In genomic region chr12:47271800-47272230, GRCh38 we compare ENCODE assay signal across 14 cellular contexts.
DNase-seq lines count a peak whose midpoint lies in the region; ATAC-seq and TF ChIP-seq lines count a peak whose summit lies in the region.
"Had no signal": no experiment of that assay in that cellular context is flagged by ENCODE, and none has a peak within 500 bp of the region (broad histone marks: within the 10 kb centered on the region; RNA-seq: fewer than 3 reads in every experiment).

No MANE protein-coding gene starts in this region.

- H3K27me3 Mint-ChIP-seq in activated T-cell treated with anti-CD3 and anti-CD28 coated beads, Interleukin-2, amount 50 U/mL, for 72 hours (ENCODE audit: low read depth): no peaks in the 10 kb centered on the region
- H3K27me3 Mint-ChIP-seq in MCF 10A (ENCODE audit: insufficient read depth, unreplicated experiment): no peaks in the 10 kb centered on the region

- no peak for ATAC-seq in activated T-cell treated with anti-CD3 and anti-CD28 coated beads, Interleukin-2, amount 50 U/mL, for 72 hours (replicated peaks in 1 of 2)
- ATAC-seq in stimulated activated effector memory CD8-positive, alpha-beta T cell treated with anti-CD3 and anti-CD28 coated beads, Interleukin-12 subunit alpha, Interleukin-12 subunit beta, amount 100 ng/mL, for 72 hours: no peak
- ATAC-seq in GM18511 (IDR thresholded peaks at IDR 0.05; ENCODE audit: unreplicated experiment): no peak

- peaks cover 2 to 3% of the 10 kb centered on the region in 2 donors for H3K9me3 Mint-ChIP-seq in activated T-cell treated with anti-CD3 and anti-CD28 coated beads, Interleukin-2, amount 50 U/mL, for 72 hours
- peaks cover 19% of the 10 kb centered on the region for H3K9me3 Mint-ChIP-seq in MCF 10A (ENCODE audit: unreplicated experiment)
- no peaks in the 10 kb centered on the region for H3K9me3 Mint-ChIP-seq in stimulated activated effector memory CD8-positive, alpha-beta T cell treated with anti-CD3 and anti-CD28 coated beads, Interleukin-12 subunit alpha, Interleukin-12 subunit beta, amount 100 ng/mL, for 72 hours

- H3K36me3 Mint-ChIP-seq in activated T-cell treated with anti-CD3 and anti-CD28 coated beads, Interleukin-2, amount 50 U/mL, for 72 hours (ENCODE audit: insufficient read depth in 2 of 2): peaks cover 2 to 5% of the 10 kb centered on the region in 2 donors
- no peaks in the 10 kb centered on the region for H3K36me3 Mint-ChIP-seq in MCF 10A (ENCODE audit: insufficient read depth, unreplicated experiment)
- no peaks in the 10 kb centered on the region for H3K36me3 Mint-ChIP-seq in stimulated activated effector memory CD8-positive, alpha-beta T cell treated with anti-CD3 and anti-CD28 coated beads, Interleukin-12 subunit alpha, Interleukin-12 subunit beta, amount 100 ng/mL, for 72 hours

- no TSS peak for BruUV-seq in MCF 10A (replicated peaks; lab: Mats Ljungman, UMichigan)

- no peak for DNase-seq in activated T-cell treated with anti-CD3 and anti-CD28 coated beads, Interleukin-2, amount 50 U/mL, for 72 hours
- no peak for DNase-seq in activated T-cell treated with anti-CD3 and anti-CD28 coated beads, Interleukin-2, amount 50 U/mL, for 48 hours
- DNase-seq in NCI-H69 (lab: John Stamatoyannopoulos, UW) (peak; percentile 45), MCF 10A (ENCODE audit: unreplicated experiment) (no peak), NCI-H526 treated with DMSO at 0.1 percent for 48 hours (lab: John Stamatoyannopoulos, UW) (no peak), NK-92 (lab: John Stamatoyannopoulos, UW; ENCODE audit: unreplicated experiment) (no peak)
- DNase-seq in stimulated activated effector memory CD8-positive, alpha-beta T cell treated with anti-CD3 and anti-CD28 coated beads, Interleukin-12 subunit alpha, Interleukin-12 subunit beta, amount 100 ng/mL, for 72 hours (ENCODE audit: low spot score in 2 of 2): no peak
- DNase-seq: AML-193, DMS153, mesendoderm, NCI-H187, occipital lobe, spleen had no signal

- CTCF ChIA-PET in MCF 10A (lab: Yijun Ruan, JAX): interaction anchor here (0.6 to 1.3 kb wide), 4 partner anchors 10 to 239 kb away, joined by 3 to 4 read pairs (median 3); no protein-coding TSS in a partner anchor

- intact Hi-C loops in MCF 10A (cut with micrococcal nuclease): loop anchor here (1.0 to 2.0 kb wide), 2 partner anchors 59 to 193 kb away; partner anchors contain the start of genes AMIGO2 and PCED1B

- POLR2A ChIA-PET in MCF 10A (lab: Yijun Ruan, JAX): interaction anchor here (0.9 to 2.5 kb wide), 9 partner anchors 22 to 192 kb away, joined by 3 to 10 read pairs (median 6); partner anchors contain the start of gene AMIGO2

- H3K4me3 Mint-ChIP-seq in activated T-cell treated with anti-CD3 and anti-CD28 coated beads, Interleukin-2, amount 50 U/mL, for 72 hours: peak overlapping the region; percentile 19 to 23
- H3K4me3 Mint-ChIP-seq in MCF 10A (ENCODE audit: unreplicated experiment): no peak overlapping the region
- H3K4me3 Mint-ChIP-seq in stimulated activated effector memory CD8-positive, alpha-beta T cell treated with anti-CD3 and anti-CD28 coated beads, Interleukin-12 subunit alpha, Interleukin-12 subunit beta, amount 100 ng/mL, for 72 hours: no peak overlapping the region

- peaks cover 84% of the 10 kb centered on the region for H3K4me1 Mint-ChIP-seq in activated T-cell treated with anti-CD3 and anti-CD28 coated beads, Interleukin-2, amount 50 U/mL, for 72 hours (ENCODE audit: low read depth)
- peaks cover 69% of the 10 kb centered on the region for H3K4me1 Mint-ChIP-seq in MCF 10A (ENCODE audit: insufficient read depth, unreplicated experiment)
- H3K4me1 Mint-ChIP-seq in stimulated activated effector memory CD8-positive, alpha-beta T cell treated with anti-CD3 and anti-CD28 coated beads, Interleukin-12 subunit alpha, Interleukin-12 subunit beta, amount 100 ng/mL, for 72 hours: peaks cover 52% of the 10 kb centered on the region

- no peak for TF ChIP-seq CTCF in MCF 10A (IDR thresholded peaks at IDR 0.05; ENCODE audit: unreplicated experiment)

- H3K27ac Mint-ChIP-seq in activated T-cell treated with anti-CD3 and anti-CD28 coated beads, Interleukin-2, amount 50 U/mL, for 72 hours: peak overlapping the region; percentile 72
- peak overlapping the region; percentile 87 for H3K27ac Mint-ChIP-seq in MCF 10A (ENCODE audit: low read depth, unreplicated experiment)
- H3K27ac Mint-ChIP-seq in stimulated activated effector memory CD8-positive, alpha-beta T cell treated with anti-CD3 and anti-CD28 coated beads, Interleukin-12 subunit alpha, Interleukin-12 subunit beta, amount 100 ng/mL, for 72 hours: peak overlapping the region; percentile 50

Comparison
In these comparisons a context has a peak if more than half of its experiments do, and no peak if none do; other contexts are left out.
1. H3K4me3 Mint-ChIP-seq: peak in activated T-cell treated with anti-CD3 and anti-CD28 coated beads, Interleukin-2, amount 50 U/mL, for 72 hours (2 of 2); none in MCF 10A (single experiment) and stimulated activated effector memory CD8-positive, alpha-beta T cell treated with anti-CD3 and anti-CD28 coated beads, Interleukin-12 subunit alpha, Interleukin-12 subunit beta, amount 100 ng/mL, for 72 hours (single experiment).
2. Peak in every context shown above with its lines, with median percentiles within 50 percentile points of each other: H3K27ac Mint-ChIP-seq.